ENCODE assay signal across 1 cellular context in the genomic region with DNA sequence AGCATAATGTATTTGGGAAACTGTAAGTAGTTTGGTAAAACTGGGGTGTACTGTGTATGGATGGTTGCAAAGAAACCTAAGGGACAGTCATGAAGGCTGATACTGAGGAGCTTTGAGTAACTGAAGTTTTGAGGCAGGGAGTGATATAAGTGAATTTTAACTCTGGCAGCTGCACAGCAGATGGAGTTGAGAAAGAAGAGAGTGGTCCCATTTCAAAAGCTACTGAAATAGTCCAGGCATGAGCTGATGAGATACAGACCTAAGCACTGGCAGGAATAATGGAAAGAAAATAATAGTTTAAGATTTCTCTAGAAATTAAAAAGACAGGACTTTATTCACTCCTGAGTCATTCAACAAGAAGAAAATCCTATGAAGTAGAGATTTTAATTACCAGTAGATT.
TF ChIP-seq lines count a peak whose summit lies in the region.

No MANE protein-coding gene starts in this region.

TF ChIP-seq in SK-N-SH, 30 proteins besides CTCF, POLR2A, EP300 and RAD21 (continued from another document):
- TF ChIP-seq, protein P1, sequence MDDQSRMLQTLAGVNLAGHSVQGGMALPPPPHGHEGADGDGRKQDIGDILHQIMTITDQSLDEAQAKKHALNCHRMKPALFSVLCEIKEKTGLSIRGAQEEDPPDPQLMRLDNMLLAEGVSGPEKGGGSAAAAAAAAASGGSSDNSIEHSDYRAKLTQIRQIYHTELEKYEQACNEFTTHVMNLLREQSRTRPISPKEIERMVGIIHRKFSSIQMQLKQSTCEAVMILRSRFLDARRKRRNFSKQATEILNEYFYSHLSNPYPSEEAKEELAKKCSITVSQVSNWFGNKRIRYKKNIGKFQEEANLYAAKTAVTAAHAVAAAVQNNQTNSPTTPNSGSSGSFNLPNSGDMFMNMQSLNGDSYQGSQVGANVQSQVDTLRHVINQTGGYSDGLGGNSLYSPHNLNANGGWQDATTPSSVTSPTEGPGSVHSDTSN (IDR thresholded peaks at IDR 0.05), result no peak
- TF ChIP-seq FOXM1 (IDR thresholded peaks at IDR 0.05; ENCODE audit: low read depth) (no peak), NRF1 (IDR thresholded peaks at IDR 0.05; ENCODE audit: low read depth, low read length) (no peak), CHD2 (IDR thresholded peaks at IDR 0.05; ENCODE audit: low read length, partially characterized antibody) (no peak), GATA2 (CRISPR knock-in tag; IDR thresholded peaks at IDR 0.05) (no peak)
TF ChIP-seq in SK-N-SH: peak in this region for 0.
